In the genomic region with DNA sequence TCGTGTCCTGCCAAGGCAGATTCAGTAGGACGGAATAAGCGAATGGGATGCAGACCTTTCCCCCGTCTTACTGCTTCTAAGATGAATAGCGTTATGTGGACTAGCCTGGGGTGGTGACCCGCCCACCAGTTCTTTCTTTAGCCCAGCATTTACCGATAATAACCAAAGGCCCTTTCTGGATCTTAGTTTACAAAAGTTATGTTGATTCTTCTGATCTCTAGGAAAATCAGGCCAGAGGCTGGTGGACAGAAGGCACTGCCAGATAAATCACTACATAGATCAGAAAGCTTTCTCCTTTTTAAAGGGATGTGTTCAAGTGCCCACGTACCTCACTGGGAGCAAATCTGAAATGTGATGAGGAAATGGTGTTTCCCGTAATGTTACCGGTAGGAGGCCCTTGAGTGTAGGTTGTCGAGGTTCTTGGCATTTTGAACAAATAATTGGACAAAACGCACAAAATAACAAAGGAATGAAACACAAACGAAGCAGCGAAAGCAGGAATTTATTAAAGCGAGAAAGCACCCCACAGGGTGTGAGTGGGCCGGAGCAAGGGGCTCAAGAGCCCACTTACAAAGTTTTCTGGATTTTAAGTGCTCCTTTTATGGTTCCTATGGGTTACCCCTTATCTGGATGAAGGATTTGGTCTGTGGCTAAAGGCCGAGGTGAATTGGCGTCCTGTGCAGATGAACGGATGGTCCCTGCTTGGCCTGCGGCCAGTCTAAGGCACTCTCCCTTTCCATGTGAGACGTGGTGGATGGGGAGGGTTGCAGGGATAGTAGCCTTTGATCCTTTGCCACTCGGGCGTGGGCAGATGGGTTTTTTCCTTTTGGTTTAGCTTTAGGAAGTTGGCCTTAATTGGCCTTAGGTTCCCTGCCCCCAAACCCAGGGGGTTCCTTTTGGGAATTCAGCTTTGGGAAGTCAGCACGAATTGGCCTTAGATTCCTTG, we compare ENCODE assay signal across 8 cellular contexts. TPM values are rescaled to one million over a fixed set of nuclear protein-coding genes. Genes with fewer than 3 reads are reported as not detected.
DNase-seq lines count a peak whose midpoint lies in the region; ATAC-seq and TF ChIP-seq lines count a peak whose summit lies in the region.

No MANE protein-coding gene starts in this region.

- ATAC-seq in activated CD4-positive, alpha-beta T cell treated with anti-CD3 and anti-CD28 coated beads for 36 hours: no peak
- ATAC-seq in GM19463 (IDR thresholded peaks at IDR 0.05; ENCODE audit: unreplicated experiment) (no peak), HG03159 (IDR thresholded peaks at IDR 0.05; ENCODE audit: unreplicated experiment) (no peak)

- peak overlapping the region; percentile 90 for H3K9ac ChIP-seq in mucosa of stomach (ENCODE audit: low read length)

- POLR2A ChIA-PET in activated CD4-positive, alpha-beta T cell treated with anti-CD3 and anti-CD28 coated beads for 36 hours (lab: Charles Lee): interaction anchor here (0.9 to 1.0 kb wide), 2 partner anchors 11 to 57 kb away, joined by 3 read pairs; no protein-coding TSS in a partner anchor

- H3K27ac Mint-ChIP-seq in activated CD4-positive, alpha-beta T cell treated with anti-CD3 and anti-CD28 coated beads for 36 hours: peak overlapping the region; percentile 96
- H3K27ac Mint-ChIP-seq in chondrocyte (ENCODE audit: unreplicated experiment): peak overlapping the region; percentile 98

- H3K4me3 ChIP-seq in mucosa of stomach (ENCODE audit: low read length): peak overlapping the region; percentile 79

- intact Hi-C loops in activated CD4-positive, alpha-beta T cell treated with anti-CD3 and anti-CD28 coated beads for 36 hours (cut with DNase I, micrococcal nuclease): loop anchor here (2.0 to 10.0 kb wide), 8 partner anchors 56 to 1036 kb away; partner anchors contain the start of genes CSNK1G1 (in 1 of the 2), LACTB (in 1 of the 2), PCLAF (in 1 of the 2) and PDCD7 (in 1 of the 2)

- peaks cover 34% of the 10 kb centered on the region for H3K4me1 ChIP-seq in mucosa of stomach (ENCODE audit: control insufficient read depth, insufficient read depth, low read length)

- H3K9me3 ChIP-seq in mucosa of stomach (ENCODE audit: control insufficient read depth, low read length): no peaks in the 10 kb centered on the region

- H3K27me3 Mint-ChIP-seq in activated CD4-positive, alpha-beta T cell treated with anti-CD3 and anti-CD28 coated beads for 36 hours: no peaks in the 10 kb centered on the region
- H3K27me3 Mint-ChIP-seq in chondrocyte (ENCODE audit: low read depth): no peaks in the 10 kb centered on the region

- H3K27me3 ChIP-seq in mucosa of stomach (ENCODE audit: control insufficient read depth, insufficient read depth, low read length): no peaks in the 10 kb centered on the region

- no peaks in the 10 kb centered on the region for H3K36me3 ChIP-seq in mucosa of stomach (ENCODE audit: control insufficient read depth, insufficient read depth, low read length)

- DNase-seq in activated CD4-positive, alpha-beta T cell treated with anti-CD3 and anti-CD28 coated beads for 36 hours: no peak
- DNase-seq in activated CD4-positive, alpha-beta T cell treated with anti-CD3 and anti-CD28 coated beads, Interleukin-2, amount 50 U/mL, for 4 hours: no peak
- DNase-seq in NOMO-1 treated with DMSO at 0.1 percent for 48 hours (lab: John Stamatoyannopoulos, UW; ENCODE audit: unreplicated experiment) (peak; percentile 34), chondrocyte (ENCODE audit: low spot score) (no peak)
- DNase-seq in effector CD4-positive, alpha-beta T cell: no peak

- H3K4me1 Mint-ChIP-seq in activated CD4-positive, alpha-beta T cell treated with anti-CD3 and anti-CD28 coated beads for 36 hours: peaks cover 54% of the 10 kb centered on the region
- H3K4me1 Mint-ChIP-seq in chondrocyte (ENCODE audit: low read depth): peaks cover 52% of the 10 kb centered on the region

- H3K36me3 Mint-ChIP-seq in activated CD4-positive, alpha-beta T cell treated with anti-CD3 and anti-CD28 coated beads for 36 hours (ENCODE audit: low read depth): peaks cover 6% of the 10 kb centered on the region
- H3K36me3 Mint-ChIP-seq in chondrocyte (ENCODE audit: low read depth): no peaks in the 10 kb centered on the region

- peak overlapping the region; percentile 91 for H3K4me3 Mint-ChIP-seq in activated CD4-positive, alpha-beta T cell treated with anti-CD3 and anti-CD28 coated beads for 36 hours
- H3K4me3 Mint-ChIP-seq in chondrocyte (ENCODE audit: unreplicated experiment): peak overlapping the region; percentile 93

- CTCF ChIA-PET in activated CD4-positive, alpha-beta T cell treated with anti-CD3 and anti-CD28 coated beads for 36 hours (lab: Charles Lee): interaction anchor here (0.7 to 1.5 kb wide), 3 partner anchors 25 to 58 kb away, joined by 3 to 6 read pairs (median 4); no protein-coding TSS in a partner anchor

- H3K9me3 Mint-ChIP-seq in activated CD4-positive, alpha-beta T cell treated with anti-CD3 and anti-CD28 coated beads for 36 hours (ENCODE audit: low read depth): no peaks in the 10 kb centered on the region
- no peaks in the 10 kb centered on the region for H3K9me3 Mint-ChIP-seq in chondrocyte (ENCODE audit: low read depth)

- peak; percentile 50 for TF ChIP-seq CTCF in chondrocyte (IDR thresholded peaks at IDR 0.05)

RNA-seq across cellular contexts. Expression of gene SNX1, which starts 1.0 kb away (rescaled TPM):
- 100 to 1,000 TPM in 1 of 2 experiments, 10 to 100 TPM in 1; 92.2 to 108 TPM for total RNA-seq in activated CD4-positive, alpha-beta T cell treated with anti-CD3 and anti-CD28 coated beads for 36 hours
- total RNA-seq in chondrocyte: 71.3 to 95.0 TPM (median 72.2 TPM) in 3 replicates

RNA-seq across cellular contexts. Expression of gene CIAO2A, which starts 3.1 kb away (rescaled TPM):
- total RNA-seq in activated CD4-positive, alpha-beta T cell treated with anti-CD3 and anti-CD28 coated beads for 36 hours: 100 to 1,000 TPM in 1 of 2 experiments, 10 to 100 TPM in 1; 95.5 to 111 TPM
- 26.3 to 30.1 TPM (median 28.7 TPM) in 3 replicates for total RNA-seq in chondrocyte

RNA-seq across cellular contexts. Expression of gene DAPK2, which starts 50.5 kb away (rescaled TPM):
- total RNA-seq in activated CD4-positive, alpha-beta T cell treated with anti-CD3 and anti-CD28 coated beads for 36 hours: 1 to 10 TPM; 1.0 to 1.3 TPM
- total RNA-seq in chondrocyte: 1.2 to 1.6 TPM (median 1.3 TPM) in 3 replicates

RNA-seq across cellular contexts. Expression of gene SNX22, which starts 54.8 kb away (rescaled TPM):
- under 1 TPM; 0.59 to 0.79 TPM for total RNA-seq in activated CD4-positive, alpha-beta T cell treated with anti-CD3 and anti-CD28 coated beads for 36 hours
- total RNA-seq in chondrocyte: 0.15 to 0.28 TPM (median 0.27 TPM) in 3 replicates
